Comparison of ENCODE assay signal across 1 cellular context in genomic region chr5:73814234-73814846, GRCh38.
TF ChIP-seq lines count a peak whose summit lies in the region.

No MANE protein-coding gene starts in this region.

TF ChIP-seq in A549, 52 proteins besides CTCF, POLR2A, EP300 and RAD21 (continued from another document):
- TF ChIP-seq BCL3 (IDR thresholded peaks at IDR 0.05) (no peak), RCOR1 (IDR thresholded peaks at IDR 0.05; ENCODE audit: low read depth, low read length) (no peak), JUN (IDR thresholded peaks at IDR 0.05) (no peak), PHF8 (IDR thresholded peaks at IDR 0.05; ENCODE audit: borderline replicate concordance, low read depth) (no peak), ZFP36 (IDR thresholded peaks at IDR 0.05; ENCODE audit: borderline replicate concordance, partially characterized antibody) (no peak), ESRRA (IDR thresholded peaks at IDR 0.05; ENCODE audit: borderline replicate concordance, low read length) (no peak), MAFK (IDR thresholded peaks at IDR 0.05; ENCODE audit: partially characterized antibody) (no peak)
- TF ChIP-seq, protein P1, sequence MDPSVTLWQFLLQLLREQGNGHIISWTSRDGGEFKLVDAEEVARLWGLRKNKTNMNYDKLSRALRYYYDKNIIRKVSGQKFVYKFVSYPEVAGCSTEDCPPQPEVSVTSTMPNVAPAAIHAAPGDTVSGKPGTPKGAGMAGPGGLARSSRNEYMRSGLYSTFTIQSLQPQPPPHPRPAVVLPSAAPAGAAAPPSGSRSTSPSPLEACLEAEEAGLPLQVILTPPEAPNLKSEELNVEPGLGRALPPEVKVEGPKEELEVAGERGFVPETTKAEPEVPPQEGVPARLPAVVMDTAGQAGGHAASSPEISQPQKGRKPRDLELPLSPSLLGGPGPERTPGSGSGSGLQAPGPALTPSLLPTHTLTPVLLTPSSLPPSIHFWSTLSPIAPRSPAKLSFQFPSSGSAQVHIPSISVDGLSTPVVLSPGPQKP (IDR thresholded peaks at IDR 0.05; ENCODE audit: low read depth, low read length) = no peak
TF ChIP-seq in A549: peak in this region for 0.
